ENCODE assay signal across 18 cellular contexts in genomic region chr5:8906303-8906967, GRCh38.
DNase-seq lines count a peak whose midpoint lies in the region; ATAC-seq and TF ChIP-seq lines count a peak whose summit lies in the region.
"Had no signal": no experiment of that assay in that cellular context is flagged by ENCODE, and none has a peak within 500 bp of the region (broad histone marks: within the 10 kb centered on the region; RNA-seq: fewer than 3 reads in every experiment).

No MANE protein-coding gene starts in this region.

- no peak overlapping the region for H2BK5ac ChIP-seq in neuronal stem cell (ENCODE audit: low read length)

- WGBS in neuronal stem cell (ENCODE audit: extremely low coverage in 2 of 2, insufficient read length in 2 of 2, insufficient replicate concordance in 1 of 2), 2 donors: no CpG with 5 or more reads among the region's 12 CpGs

- H3K36me3 ChIP-seq in DND-41 (ENCODE audit: insufficient read depth, low read length): no peaks in the 10 kb centered on the region
- no peaks in the 10 kb centered on the region for H3K36me3 ChIP-seq in MG63
- H3K36me3 ChIP-seq in neuronal stem cell (replicated peaks in 1 of 2; ENCODE audit: control insufficient read depth in 2 of 2, insufficient read depth in 2 of 2, low read length in 2 of 2): peaks cover 0 to 2% of the 10 kb centered on the region in 2 donors
- H3K36me3 ChIP-seq: BLaER1, gastrocnemius medialis, Peyer's patch had no signal

- no peaks in the 10 kb centered on the region for H3K79me1 ChIP-seq in neuronal stem cell (ENCODE audit: low read depth, low read length)

- H2BK120ac ChIP-seq in neuronal stem cell (ENCODE audit: low read depth, low read length): no peak overlapping the region

- H3K18ac ChIP-seq in neuronal stem cell (ENCODE audit: low read length): peak overlapping the region; percentile 32

- peak; percentile 83 for DNase-seq in DND-41
- peak; percentile 19 for DNase-seq in MG63
- peak; percentile 73 for DNase-seq in choroid plexus epithelial cell (ENCODE audit: low read depth)
- DNase-seq in neuronal stem cell (ENCODE audit: low spot score): no peak
- DNase-seq in NCI-H2029 treated with DMSO at 0.1 percent for 48 hours (lab: John Stamatoyannopoulos, UW): no peak
- no peak for DNase-seq in NCI-H187 treated with DMSO at 0.1 percent for 48 hours (lab: John Stamatoyannopoulos, UW)
- no peak for DNase-seq in stimulated activated CD4-positive, alpha-beta T cell treated with anti-CD3 and anti-CD28 coated beads, Interleukin-12 subunit alpha, Interleukin-12 subunit beta, amount 100 ng/mL, for 4 hours
- DNase-seq: activated CD4-positive, CD25-positive, alpha-beta regulatory T cell; activated CD8-positive, alpha-beta memory T cell treated with anti-CD3 and anti-CD28 coated beads, Interleukin-2, amount 10 ng/mL, durations not matched to agents 7 days and 5 days; activated gamma-delta T cell treated with Interleukin-2 at 50 U/mL for 16 hours; gastrocnemius medialis; midbrain; NCI-H1105; NCI-H524; occipital lobe; Peyer's patch had no signal

- ATAC-seq in DND-41 (ENCODE audit: insufficient read depth, low read depth) (peak; percentile 93), HG03095 (IDR thresholded peaks at IDR 0.05; ENCODE audit: unreplicated experiment) (no peak)
- ATAC-seq: activated CD8-positive, alpha-beta memory T cell treated with anti-CD3 and anti-CD28 coated beads, Interleukin-2, amount 10 ng/mL, durations not matched to agents 7 days and 5 days; gastrocnemius medialis had no signal

- H3K27ac ChIP-seq in DND-41 (ENCODE audit: low read length) (peak overlapping the region; percentile 94), neuronal stem cell (replicated peaks; ENCODE audit: low read length) (no peak overlapping the region)
- H3K27ac ChIP-seq: BLaER1, gastrocnemius medialis, Peyer's patch had no signal

- no peaks in the 10 kb centered on the region for H4K20me1 ChIP-seq in DND-41 (ENCODE audit: insufficient read depth, low read length)
- H4K20me1 ChIP-seq: BLaER1 had no signal

- H2AK5ac ChIP-seq in neuronal stem cell (ENCODE audit: low read depth, low read length): no peak overlapping the region

- H3K27me3 ChIP-seq in DND-41 (ENCODE audit: insufficient read depth, low read length, poor library complexity) (no peaks in the 10 kb centered on the region), MG63 (no peaks in the 10 kb centered on the region), neuronal stem cell (ENCODE audit: control insufficient read depth in 3 of 3, insufficient read depth in 3 of 3, low read depth in 1 of 3, low read length in 3 of 3) (peaks cover 0 to 7% (median 0%) of the 10 kb centered on the region in 3 experiments)
- H3K27me3 ChIP-seq: BLaER1, gastrocnemius medialis, Peyer's patch had no signal

- no peak overlapping the region for H2BK15ac ChIP-seq in neuronal stem cell (ENCODE audit: low read length)

- H3K9me3 ChIP-seq in DND-41 (ENCODE audit: insufficient read depth, low read length, severe bottlenecking) (peaks cover 11% of the 10 kb centered on the region), MG63 (peaks cover 3% of the 10 kb centered on the region; the same call in 1 of the 2 replicates), neuronal stem cell (replicated peaks in 1 of 2; ENCODE audit: control insufficient read depth in 2 of 2, insufficient read depth in 1 of 2, low read depth in 1 of 2, low read length in 2 of 2) (peaks cover 0 to 2% of the 10 kb centered on the region in 2 donors)
- H3K9me3 ChIP-seq: gastrocnemius medialis, Peyer's patch had no signal

- TF ChIP-seq CTCF in DND-41 (IDR thresholded peaks at IDR 0.05; ENCODE audit: borderline replicate concordance, extremely low read depth, low read length, poor library complexity, severe bottlenecking) (no peak), choroid plexus epithelial cell (conservative IDR thresholded peaks at IDR 0.05; ENCODE audit: low read depth, low read length) (no peak)

- H2AFZ ChIP-seq in DND-41 (ENCODE audit: low read depth, low read length): peak overlapping the region; percentile 1; the same call in 1 of the 2 replicates
- no peak overlapping the region for H2AFZ ChIP-seq in neuronal stem cell (ENCODE audit: low read length)

- no peak overlapping the region for H3K14ac ChIP-seq in neuronal stem cell (ENCODE audit: low read length)

- no peak overlapping the region for H3K4ac ChIP-seq in neuronal stem cell (ENCODE audit: low read length)

- peak overlapping the region; percentile 43; the same call in 1 of the 2 replicates for H3K9ac ChIP-seq in DND-41 (ENCODE audit: low read depth, low read length)
- H3K9ac ChIP-seq in neuronal stem cell (ENCODE audit: low read depth, low read length, poor library complexity): no peak overlapping the region
- H3K9ac ChIP-seq: BLaER1 had no signal

- no peak overlapping the region for H4K8ac ChIP-seq in neuronal stem cell (ENCODE audit: low read depth, low read length)

- H4K91ac ChIP-seq in neuronal stem cell (ENCODE audit: low read depth, low read length, poor library complexity): no peak overlapping the region

- no peak overlapping the region for H3K23ac ChIP-seq in neuronal stem cell (ENCODE audit: low read depth, low read length, poor library complexity)

- peaks cover 37% of the 10 kb centered on the region for H3K4me1 ChIP-seq in DND-41 (ENCODE audit: insufficient read depth, low read length)
- no peaks in the 10 kb centered on the region for H3K4me1 ChIP-seq in neuronal stem cell (ENCODE audit: control insufficient read depth in 2 of 2, insufficient read depth in 1 of 2, low read depth in 1 of 2, low read length in 2 of 2)
- H3K4me1 ChIP-seq: BLaER1, gastrocnemius medialis had no signal

- no peaks in the 10 kb centered on the region for H3K79me2 ChIP-seq in DND-41 (ENCODE audit: insufficient read depth, low read length)

- peak overlapping the region; percentile 6; the same call in 1 of the 2 replicates for H3K4me2 ChIP-seq in DND-41 (ENCODE audit: insufficient read depth, low read length)
- no peak overlapping the region for H3K4me2 ChIP-seq in neuronal stem cell (ENCODE audit: insufficient read depth, low read length, poor library complexity, severe bottlenecking)
- H3K4me2 ChIP-seq: BLaER1 had no signal

- no peak overlapping the region for H2BK12ac ChIP-seq in neuronal stem cell (ENCODE audit: low read length)

- no peak overlapping the region for H3K4me3 ChIP-seq in DND-41 (ENCODE audit: low read depth in 1 of 2, low read length in 2 of 2)
- H3K4me3 ChIP-seq in MG63: no peak overlapping the region
- no peak overlapping the region for H3K4me3 ChIP-seq in choroid plexus epithelial cell (ENCODE audit: low read depth, low read length)
- H3K4me3 ChIP-seq in neuronal stem cell (ENCODE audit: low read length in 2 of 2): no peak overlapping the region
- H3K4me3 ChIP-seq: BLaER1, gastrocnemius medialis, Peyer's patch had no signal

Comparison
In these comparisons a context has a peak if more than half of its experiments do, and no peak if none do; other contexts are left out.
1. DNase-seq: peak in DND-41 (single experiment), MG63 (single experiment) and choroid plexus epithelial cell (single experiment); none in neuronal stem cell (single experiment), NCI-H2029 treated with DMSO at 0.1 percent for 48 hours (single experiment), NCI-H187 treated with DMSO at 0.1 percent for 48 hours (single experiment) and stimulated activated CD4-positive, alpha-beta T cell treated with anti-CD3 and anti-CD28 coated beads, Interleukin-12 subunit alpha, Interleukin-12 subunit beta, amount 100 ng/mL, for 4 hours (single experiment).